In genomic region chr1:207317561-207317960, GRCh38 we compare ENCODE assay signal across 24 cellular contexts. TPM values are rescaled to one million over a fixed set of nuclear protein-coding genes. Genes with fewer than 3 reads are reported as not detected.
DNase-seq lines count a peak whose midpoint lies in the region; ATAC-seq, FAIRE-seq and TF ChIP-seq lines count a peak whose summit lies in the region.
"Had no signal": no experiment of that assay in that cellular context is flagged by ENCODE, and none has a peak within 500 bp of the region (broad histone marks: within the 10 kb centered on the region; RNA-seq: fewer than 3 reads in every experiment).

No MANE protein-coding gene starts in this region.

- no peak for TF ChIP-seq RAD21 in K562 (CRISPR knock-in tag; conservative IDR thresholded peaks at IDR 0.05 in 1 of 2, IDR thresholded peaks at IDR 0.05 in 1 of 2)

- H3K4me3 Mint-ChIP-seq in type B pancreatic cell: peak overlapping the region; percentile 18
- H3K4me3 Mint-ChIP-seq: endodermal cell, nephron had no signal

- H3K79me2 ChIP-seq in K562 (ENCODE audit: control insufficient read depth, insufficient read depth, low read length): peaks cover 11% of the 10 kb centered on the region

- peaks cover 4% of the 10 kb centered on the region for H3K9me1 ChIP-seq in K562 (ENCODE audit: control insufficient read depth, insufficient read depth, low read length)

- H3K9me3 ChIP-seq in K562 (replicated peaks; ENCODE audit: control insufficient read depth, insufficient read depth, low read depth, low read length) (no peaks in the 10 kb centered on the region), muscle layer of duodenum (ENCODE audit: control insufficient read depth in 1 of 2, low read length in 2 of 2) (no peaks in the 10 kb centered on the region)
- H3K9me3 ChIP-seq: heart right ventricle had no signal

- TF ChIP-seq EP300 in K562 (IDR thresholded peaks at IDR 0.05; ENCODE audit: low read length): no peak

- H3K4me1 ChIP-seq in K562 (replicated peaks in 1 of 2; ENCODE audit: control insufficient read depth in 2 of 2, insufficient read depth in 2 of 2, low read length in 2 of 2) (peaks cover 33 to 42% of the 10 kb centered on the region in 2 experiments), muscle layer of duodenum (ENCODE audit: control insufficient read depth in 1 of 2, insufficient read depth in 2 of 2, low read length in 2 of 2) (peaks cover 0 to 8% of the 10 kb centered on the region in 2 donors)

- H3K27ac Mint-ChIP-seq in type B pancreatic cell: peak overlapping the region; percentile 100
- H3K27ac Mint-ChIP-seq: nephron had no signal

- no peaks in the 10 kb centered on the region for H3K9me3 Mint-ChIP-seq in type B pancreatic cell
- H3K9me3 Mint-ChIP-seq: endodermal cell, nephron had no signal

- no peaks in the 10 kb centered on the region for H3K36me3 Mint-ChIP-seq in type B pancreatic cell

- H3K9ac ChIP-seq in K562 (ENCODE audit: insufficient read depth in 1 of 2, low read depth in 2 of 2, low read length in 2 of 2): peak overlapping the region in 1 of 2 experiments; percentile 62; a peak in 1 of 4 replicates

- FAIRE-seq in K562 (lab: Jason Lieb, UNC): no peak
- FAIRE-seq: H54, HTR-8/SVneo had no signal

- ATAC-seq in K562 (no peak), GM21619 (IDR thresholded peaks at IDR 0.05; ENCODE audit: unreplicated experiment) (no peak)
- ATAC-seq: heart right ventricle had no signal

- no TSS peak for BruUV-seq in K562 (replicated peaks; lab: Mats Ljungman, UMichigan)

- H3K4me1 Mint-ChIP-seq in type B pancreatic cell (ENCODE audit: unreplicated experiment): peaks cover 11% of the 10 kb centered on the region

- intact Hi-C loops in K562 (cut with micrococcal nuclease): no loop called here

- in situ Hi-C loops in K562 (cut with MboI): no loop called here

- H3K27me3 ChIP-seq in HL-60 (ENCODE audit: insufficient read depth, poor library complexity, severe bottlenecking) (no peaks in the 10 kb centered on the region), K562 (ENCODE audit: control insufficient read depth in 2 of 2, insufficient read depth in 2 of 2, low read length in 2 of 2) (no peaks in the 10 kb centered on the region), muscle layer of duodenum (ENCODE audit: low read depth, low read length) (no peaks in the 10 kb centered on the region)
- H3K27me3 ChIP-seq: heart right ventricle had no signal

- H3K36me3 ChIP-seq in K562 (ENCODE audit: control insufficient read depth, insufficient read depth, low read length) (no peaks in the 10 kb centered on the region; the same call in 1 of the 3 replicates), muscle layer of duodenum (ENCODE audit: control insufficient read depth in 1 of 2, insufficient read depth in 2 of 2, low read length in 2 of 2) (no peaks in the 10 kb centered on the region)
- H3K36me3 ChIP-seq: heart right ventricle had no signal

- CTCF ChIA-PET in K562 (lab: Yijun Ruan, JAX; ENCODE audit: low intra/inter-chr PET ratio): no interaction called here

- no peak overlapping the region for H3K4me3 ChIP-seq in HL-60 (replicated peaks; ENCODE audit: insufficient read depth, low read length)
- no peak overlapping the region for H3K4me3 ChIP-seq in K562
- no peak overlapping the region for H3K4me3 ChIP-seq in muscle layer of duodenum (ENCODE audit: low read depth in 1 of 2, low read length in 2 of 2)
- H3K4me3 ChIP-seq: heart right ventricle, smooth muscle cell had no signal

- H4K20me1 ChIP-seq in K562 (replicated peaks; ENCODE audit: control insufficient read depth, insufficient read depth, low read length): no peaks in the 10 kb centered on the region; the same call in 1 of the 2 replicates

- peak overlapping the region; percentile 50; the same call in 1 of the 2 replicates for H3K4me2 ChIP-seq in K562 (ENCODE audit: insufficient read depth, low read length)

- DNase-seq in HL-60 (ENCODE audit: low read depth in 1 of 2, low spot score in 1 of 2) (no peak), K562 (ENCODE audit: extremely low read depth in 1 of 4, low spot score in 3 of 4) (peak in 1 of 4 experiments; percentile 26), type B pancreatic cell (ENCODE audit: extremely low spot score, unreplicated experiment) (no peak), amygdala (lab: John Stamatoyannopoulos, UW) (no peak)
- DNase-seq in activated naive CD4-positive, alpha-beta T cell (lab: John Stamatoyannopoulos, UW): no peak
- DNase-seq: activated CD4-positive, alpha-beta T cell treated with anti-CD3 and anti-CD28 coated beads, Interleukin-2, amount 50 U/mL, for 1 hour; activated CD8-positive, alpha-beta memory T cell treated with anti-CD3 and anti-CD28 coated beads, Interleukin-2, amount 50 U/mL, for 48 hours; activated gamma-delta T cell; AML-193; anterior cingulate cortex; endodermal cell; heart right ventricle; Karpas-422; NCI-H1092 treated with DMSO at 0.1 percent for 48 hours; NCI-H2029 treated with DMSO at 0.1 percent for 48 hours; stimulated activated CD4-positive, alpha-beta T cell treated with anti-CD3 and anti-CD28 coated beads, Interleukin-4, amount 100 ng/mL, for 4 hours; SW 1271 had no signal

- POLR2A ChIA-PET in K562 (lab: Yijun Ruan, JAX): no interaction called here

- TF ChIP-seq CTCF in HL-60 (IDR thresholded peaks at IDR 0.05; ENCODE audit: insufficient read depth, low read length) (no peak), K562 (IDR thresholded peaks at IDR 0.05 in 2 of 3, conservative IDR thresholded peaks at IDR 0.05 in 1 of 3; ENCODE audit: insufficient read depth in 2 of 3, low read depth in 1 of 3, low read length in 3 of 3) (no peak), type B pancreatic cell (conservative IDR thresholded peaks at IDR 0.05) (no peak)

- no peak overlapping the region for H2AFZ ChIP-seq in K562 (ENCODE audit: low read depth, low read length)

- peak overlapping the region; percentile 62 for H3K27ac ChIP-seq in HL-60 (replicated peaks)
- H3K27ac ChIP-seq in K562 (ENCODE audit: extremely low read depth, low read depth, low read length): peak overlapping the region; percentile 66; the same call in 2 of the 3 replicates
- peak overlapping the region; percentile 40 for H3K27ac ChIP-seq in muscle layer of duodenum (ENCODE audit: low read length)
- H3K27ac ChIP-seq: RWPE1 had no signal

- H3K27me3 Mint-ChIP-seq in type B pancreatic cell: peaks cover 11% of the 10 kb centered on the region

- WGBS in K562 (ENCODE audit: insufficient coverage, low coverage, missing lambda C conversion rate): 24% methylated on average over 3 of the region's 3 CpGs

- TF ChIP-seq POLR2A in K562 (conservative IDR thresholded peaks at IDR 0.05): no peak

TF ChIP-seq in K562, 482 proteins besides CTCF, POLR2A, EP300 and RAD21 (continues in another document):
- no peak for TF ChIP-seq TEAD2 (tag; IDR thresholded peaks at IDR 0.05)
- no peak for TF ChIP-seq MTA2 (IDR thresholded peaks at IDR 0.05; ENCODE audit: low read depth)
- peak; percentile 33 to 67; a peak in 2 of 4 replicates for TF ChIP-seq MLLT1 (IDR thresholded peaks at IDR 0.05)
- no peak for TF ChIP-seq GMEB1 (CRISPR knock-in tag; IDR thresholded peaks at IDR 0.05)

RNA-seq across cellular contexts. Expression of gene CD55, which starts 3.9 kb away (rescaled TPM):
- total RNA-seq in K562 (2011; cell fraction: chromatin; rRNA removed; ENCODE audit: low replicate concordance): 122 and 219 TPM in 2 replicates
- total RNA-seq in K562 (2011; cell fraction: nucleolus; rRNA removed): 126 and 131 TPM in 2 replicates
- 167 and 170 TPM in 2 replicates for total RNA-seq in K562 (2011; cell fraction: nucleoplasm; rRNA removed)
- 98.4 and 112 TPM in 2 replicates for total RNA-seq in K562 (2014; rRNA removed)
- total RNA-seq in K562 (2014; rRNA removed; fragmentation: Illumina TruSeq; extraction: Trizol): 96.2 and 124 TPM in 2 replicates
- total RNA-seq in K562 (2015; rRNA removed; fragmentation: Illumina TruSeq; extraction: Trizol): 81.5 and 84.0 TPM in 2 replicates
- total RNA-seq in K562 (2021): 96.0 and 104 TPM in 2 replicates
- polyA plus RNA-seq in K562 (2011; rRNA removed): 137 and 150 TPM in 2 replicates
- polyA plus RNA-seq in K562 (2011; cell fraction: cytosol; rRNA removed): 53.0 and 98.2 TPM in 2 replicates
- polyA plus RNA-seq in K562 (2011; cell fraction: nucleus; rRNA removed): 69.4 and 92.8 TPM in 2 replicates
- polyA plus RNA-seq in K562 (2012): 72.7 and 169 TPM in 2 replicates
- 94.8 and 144 TPM in 2 replicates for polyA plus RNA-seq in K562 (2014; fragmentation: Illumina TruSeq; extraction: Trizol)
- 10 to 100 TPM; 17.7 to 29.4 TPM for polyA plus RNA-seq in K562 (2014; fragmentation: Nextera tagmentation; extraction: Ambion mirVana)
- polyA plus RNA-seq in K562 (2014; rRNA removed): 97.0 and 98.6 TPM in 2 replicates
- 180 and 193 TPM in 2 replicates for polyA minus RNA-seq in K562 (2011; rRNA and poly(A)+ RNA removed)
- 46.6 and 55.4 TPM in 2 replicates for polyA minus RNA-seq in K562 (2011; cell fraction: cytosol; rRNA and poly(A)+ RNA removed)
- polyA minus RNA-seq in K562 (2011; cell fraction: nucleus; rRNA and poly(A)+ RNA removed): 97.5 and 128 TPM in 2 replicates
- 60.0 and 292 TPM in 2 replicates for total RNA-seq in type B pancreatic cell (ENCODE audit: low replicate concordance)
